In the genomic region with DNA sequence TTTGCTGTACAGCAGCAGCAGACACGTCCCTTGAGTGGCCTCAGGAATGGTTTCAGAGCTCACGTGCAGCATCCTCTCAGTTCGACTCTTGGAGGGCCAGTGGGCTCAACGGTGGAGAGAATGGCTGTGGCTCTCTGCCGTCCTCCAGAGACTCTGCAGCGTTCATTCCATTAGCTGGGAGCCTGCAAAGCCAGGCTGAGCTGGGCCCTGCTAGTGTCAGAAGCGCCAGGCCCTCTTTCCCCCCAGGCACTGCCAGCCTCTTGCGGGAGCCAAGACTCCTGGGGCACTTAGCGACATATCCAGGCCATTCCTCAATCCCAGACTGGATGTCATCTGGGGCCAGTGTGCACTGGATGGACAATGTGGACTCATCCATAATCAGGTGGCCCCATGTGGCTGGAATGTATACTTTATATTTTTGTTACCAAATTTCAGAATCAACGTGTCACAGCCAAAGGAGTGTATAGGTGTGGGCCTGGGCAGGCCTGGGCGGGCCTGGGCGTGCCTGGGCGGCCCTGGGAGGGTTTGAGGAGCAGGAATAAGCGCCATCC, we compare ENCODE assay signal across 12 cellular contexts.
DNase-seq lines count a peak whose midpoint lies in the region; ATAC-seq and TF ChIP-seq lines count a peak whose summit lies in the region.
"Had no signal": no experiment of that assay in that cellular context is flagged by ENCODE, and none has a peak within 500 bp of the region (broad histone marks: within the 10 kb centered on the region; RNA-seq: fewer than 3 reads in every experiment).

No MANE protein-coding gene starts in this region.

- POLR2A ChIA-PET in Panc1 (lab: Charles Lee), result no interaction called here

- H3K9me3 Mint-ChIP-seq in mesothelial cell of epicardium, result no peaks in the 10 kb centered on the region
- H3K9me3 Mint-ChIP-seq: activated naive CD4-positive, alpha-beta T cell treated with anti-CD3 and anti-CD28 coated beads, Interleukin-2, amount 50 U/mL, for 24 hours; neural crest cell; type B pancreatic cell had no signal

- H3K4me3 Mint-ChIP-seq in mesothelial cell of epicardium, result no peak overlapping the region
- H3K4me3 Mint-ChIP-seq: activated naive CD4-positive, alpha-beta T cell treated with anti-CD3 and anti-CD28 coated beads, Interleukin-2, amount 50 U/mL, for 24 hours; neural crest cell; type B pancreatic cell had no signal

- peaks cover 39% of the 10 kb centered on the region for H3K4me1 Mint-ChIP-seq in mesothelial cell of epicardium
- H3K4me1 Mint-ChIP-seq: activated naive CD4-positive, alpha-beta T cell treated with anti-CD3 and anti-CD28 coated beads, Interleukin-2, amount 50 U/mL, for 24 hours; neural crest cell had no signal

- DNase-seq in NCI-H748 (lab: John Stamatoyannopoulos, UW; ENCODE audit: unreplicated experiment) (peak; percentile 18), NCI-H748 treated with DMSO at 0.1 percent for 48 hours (lab: John Stamatoyannopoulos, UW) (no peak), Panc1 (ENCODE audit: low read depth, low spot score) (no peak), esophagus muscularis mucosa (ENCODE audit: extremely low spot score) (no peak), tibial artery (no peak), SK-N-DZ (ENCODE audit: low spot score) (no peak), mesothelial cell of epicardium (ENCODE audit: low spot score in 2 of 2, unreplicated experiment in 2 of 2) (no peak)
- DNase-seq: KG1 had no signal

- no peak overlapping the region for H3K27ac Mint-ChIP-seq in mesothelial cell of epicardium
- H3K27ac Mint-ChIP-seq: activated naive CD4-positive, alpha-beta T cell treated with anti-CD3 and anti-CD28 coated beads, Interleukin-2, amount 50 U/mL, for 24 hours; type B pancreatic cell had no signal

- WGBS in esophagus muscularis mucosa, result 84% methylated on average over 9 of the region's 14 CpGs

- no peak for TF ChIP-seq CTCF in Panc1 (IDR thresholded peaks at IDR 0.05)
- no peak for TF ChIP-seq CTCF in esophagus muscularis mucosa (IDR thresholded peaks at IDR 0.05)
- TF ChIP-seq CTCF in tibial artery (IDR thresholded peaks at IDR 0.05), result no peak
- TF ChIP-seq CTCF in mesothelial cell of epicardium (IDR thresholded peaks at IDR 0.05; ENCODE audit: unreplicated experiment), result no peak

- H3K27ac ChIP-seq in Panc1 (ENCODE audit: low read length), result no peak overlapping the region
- H3K27ac ChIP-seq in esophagus muscularis mucosa (replicated peaks in 1 of 4), result peak overlapping the region in 3 of 4 donors; percentile 41 to 56 (median 44)
- peak overlapping the region; percentile 48 for H3K27ac ChIP-seq in tibial artery

- in situ Hi-C loops in Panc1 (cut with HindIII; ENCODE audit: low pct_unique_long_range_greater_than_20kb, low sequenced_read_pairs), result no loop called here

- ATAC-seq in Panc1 (peak; percentile 46; the same call in 1 of the 2 replicates), HG02678 (IDR thresholded peaks at IDR 0.05; ENCODE audit: unreplicated experiment) (no peak)

- no peak for TF ChIP-seq POLR2A in esophagus muscularis mucosa (IDR thresholded peaks at IDR 0.05; ENCODE audit: low read depth)

- no peaks in the 10 kb centered on the region for H3K36me3 Mint-ChIP-seq in mesothelial cell of epicardium
- H3K36me3 Mint-ChIP-seq: activated naive CD4-positive, alpha-beta T cell treated with anti-CD3 and anti-CD28 coated beads, Interleukin-2, amount 50 U/mL, for 24 hours had no signal

- H3K27me3 ChIP-seq in Panc1 (ENCODE audit: control insufficient read depth, insufficient read depth, low read length), result no peaks in the 10 kb centered on the region
- no peaks in the 10 kb centered on the region for H3K27me3 ChIP-seq in esophagus muscularis mucosa
- no peaks in the 10 kb centered on the region for H3K27me3 ChIP-seq in tibial artery

- 0 out of 2 replicates have a peak, but pooled peaks cover 3% of the 10 kb centered on the region for H3K4me1 ChIP-seq in Panc1 (ENCODE audit: control insufficient read depth, insufficient read depth, low read length)
- peaks cover 6 to 23% (median 19%) of the 10 kb centered on the region in 4 donors for H3K4me1 ChIP-seq in esophagus muscularis mucosa
- peaks cover 0 to 30% (median 16%) of the 10 kb centered on the region in 4 donors for H3K4me1 ChIP-seq in tibial artery

- H3K36me3 ChIP-seq in Panc1 (ENCODE audit: control insufficient read depth, insufficient read depth, low read length) (no peaks in the 10 kb centered on the region), esophagus muscularis mucosa (no peaks in the 10 kb centered on the region), tibial artery (peaks cover 0 to 11% (median 0%) of the 10 kb centered on the region in 3 donors)

- H3K27me3 Mint-ChIP-seq in mesothelial cell of epicardium (ENCODE audit: low read depth), result no peaks in the 10 kb centered on the region
- H3K27me3 Mint-ChIP-seq: activated naive CD4-positive, alpha-beta T cell treated with anti-CD3 and anti-CD28 coated beads, Interleukin-2, amount 50 U/mL, for 24 hours; type B pancreatic cell had no signal

- intact Hi-C loops in Panc1 (cut with micrococcal nuclease; ENCODE audit: unreplicated experiment) (no loop called here), esophagus muscularis mucosa (cut with DNase I) (no loop called here), tibial artery (cut with DNase I; ENCODE audit: low total_unique reads) (no loop called here)

- no TSS peak for BruUV-seq in Panc1 (replicated peaks; lab: Mats Ljungman, UMichigan)

- CTCF ChIA-PET in Panc1 (lab: Charles Lee), result no interaction called here

- H3K9me3 ChIP-seq in Panc1 (ENCODE audit: control insufficient read depth, insufficient read depth, low read depth, low read length) (no peaks in the 10 kb centered on the region), esophagus muscularis mucosa (no peaks in the 10 kb centered on the region), tibial artery (no peaks in the 10 kb centered on the region)

- no peak overlapping the region for H3K4me3 ChIP-seq in Panc1 (ENCODE audit: low read depth in 2 of 2, low read length in 2 of 2)
- H3K4me3 ChIP-seq in esophagus muscularis mucosa, result no peak overlapping the region
- no peak overlapping the region for H3K4me3 ChIP-seq in tibial artery

- no peak for TF ChIP-seq EP300 in esophagus muscularis mucosa (IDR thresholded peaks at IDR 0.05)
